8 cellular contexts compared by ENCODE assay signal in genomic region chr2:240433973-240434727, GRCh38. TPM values are rescaled to one million over a fixed set of nuclear protein-coding genes. Genes with fewer than 3 reads are reported as not detected.
DNase-seq lines count a peak whose midpoint lies in the region; ATAC-seq, FAIRE-seq and TF ChIP-seq lines count a peak whose summit lies in the region.

No MANE protein-coding gene starts in this region.

- peaks cover 3% of the 10 kb centered on the region for H3K36me3 Mint-ChIP-seq in astrocyte (ENCODE audit: low read depth, unreplicated experiment)

- H3K9ac ChIP-seq in astrocyte (ENCODE audit: low read length), result peak overlapping the region; percentile 84
- H3K9ac ChIP-seq in iPS-15b (ENCODE audit: low read depth, low read length), result no peak overlapping the region
- H3K9ac ChIP-seq in smooth muscle cell (ENCODE audit: low read depth), result peak overlapping the region; percentile 69

- H3K4me1 ChIP-seq in astrocyte (ENCODE audit: insufficient read depth, low read length) (peaks cover 36% of the 10 kb centered on the region), iPS-15b (ENCODE audit: control insufficient read depth, insufficient read depth, low read length) (no peaks in the 10 kb centered on the region), smooth muscle cell (ENCODE audit: low read depth) (peaks cover 16% of the 10 kb centered on the region)

- FAIRE-seq in astrocyte (lab: Jason Lieb, UNC), result peak; percentile 87

- H2AFZ ChIP-seq in astrocyte (ENCODE audit: low read depth, low read length) (peak overlapping the region; percentile 53), smooth muscle cell (ENCODE audit: low read depth) (no peak overlapping the region)

- peak overlapping the region; percentile 65 for H3K4me3 ChIP-seq in astrocyte (ENCODE audit: insufficient read depth, low read depth, low read length)
- peak overlapping the region; percentile 73 for H3K4me3 ChIP-seq in iPS-15b (ENCODE audit: low read depth, low read length)
- H3K4me3 ChIP-seq in smooth muscle cell, result peak overlapping the region; percentile 75

- H3K36me3 ChIP-seq in astrocyte (ENCODE audit: insufficient read depth, low read length) (no peaks in the 10 kb centered on the region), iPS-15b (ENCODE audit: control insufficient read depth, insufficient read depth, low read length) (no peaks in the 10 kb centered on the region), smooth muscle cell (ENCODE audit: low read depth) (no peaks in the 10 kb centered on the region)

- peaks cover 34% of the 10 kb centered on the region for H3K79me2 ChIP-seq in astrocyte (ENCODE audit: insufficient read depth, low read length)
- peaks cover 33% of the 10 kb centered on the region for H3K79me2 ChIP-seq in smooth muscle cell (ENCODE audit: low read depth)

- H4K20me1 ChIP-seq in astrocyte (ENCODE audit: insufficient read depth, low read length), result peaks cover 29% of the 10 kb centered on the region
- peaks cover 31% of the 10 kb centered on the region for H4K20me1 ChIP-seq in smooth muscle cell (ENCODE audit: low read depth)

- TF ChIP-seq CTCF in astrocyte (IDR thresholded peaks at IDR 0.05; ENCODE audit: insufficient read depth, low read depth, low read length) (no peak), smooth muscle cell (IDR thresholded peaks at IDR 0.05; ENCODE audit: borderline replicate concordance, insufficient read depth, poor library complexity, severe bottlenecking) (no peak)

- peaks cover 1% of the 10 kb centered on the region for H3K9me3 Mint-ChIP-seq in astrocyte (ENCODE audit: unreplicated experiment)

- DNase-seq in AG20443 (ENCODE audit: low spot score) (peak; percentile 93), LoVo (ENCODE audit: low spot score) (peak; percentile 32), astrocyte (ENCODE audit: low read depth) (peak; percentile 96), smooth muscle cell (lab: John Stamatoyannopoulos, UW; ENCODE audit: unreplicated experiment) (peak; percentile 40), NCI-H1436 treated with DMSO at 0.1 percent for 48 hours (lab: John Stamatoyannopoulos, UW) (no peak)

- ATAC-seq in HG02885 (IDR thresholded peaks at IDR 0.05; ENCODE audit: poor library complexity, unreplicated experiment), result no peak
- ATAC-seq in GM18861 (IDR thresholded peaks at IDR 0.05; ENCODE audit: unreplicated experiment), result no peak

- H3F3A ChIP-seq in smooth muscle cell (ENCODE audit: low read depth), result no peaks in the 10 kb centered on the region

- H3K4me2 ChIP-seq in astrocyte (ENCODE audit: low read length) (peak overlapping the region; percentile 93), smooth muscle cell (peak overlapping the region; percentile 97)

- H3K27ac ChIP-seq in astrocyte (ENCODE audit: low read depth, low read length) (peak overlapping the region; percentile 87), smooth muscle cell (ENCODE audit: low read depth) (peak overlapping the region; percentile 79)

- H3K4me1 Mint-ChIP-seq in astrocyte (ENCODE audit: low read depth, unreplicated experiment), result peaks cover 10% of the 10 kb centered on the region

- peak overlapping the region; percentile 91 for H3K4me3 Mint-ChIP-seq in astrocyte (ENCODE audit: unreplicated experiment)

- H3K9me3 ChIP-seq in astrocyte (ENCODE audit: insufficient read depth, low read depth, low read length) (no peaks in the 10 kb centered on the region), iPS-15b (ENCODE audit: control insufficient read depth, insufficient read depth, low read length) (no peaks in the 10 kb centered on the region), smooth muscle cell (replicated peaks; ENCODE audit: low read depth) (no peaks in the 10 kb centered on the region)

- WGBS in smooth muscle cell (ENCODE audit: low lambda C conversion rate), result 60% methylated on average over 13 of the region's 16 CpGs

- H3K27me3 Mint-ChIP-seq in astrocyte (ENCODE audit: low read depth, unreplicated experiment), result peaks cover 2% of the 10 kb centered on the region

- H3K27me3 ChIP-seq in astrocyte (ENCODE audit: insufficient read depth, low read length) (no peaks in the 10 kb centered on the region), iPS-15b (ENCODE audit: control insufficient read depth, insufficient read depth, low read length) (peaks cover 39% of the 10 kb centered on the region), smooth muscle cell (ENCODE audit: low read depth) (no peaks in the 10 kb centered on the region)

- H3K27ac Mint-ChIP-seq in astrocyte (ENCODE audit: unreplicated experiment), result peak overlapping the region; percentile 95

RNA-seq across cellular contexts. Expression of gene GPC1, which starts 1.3 kb away (rescaled TPM):
- total RNA-seq in astrocyte, result 252 and 299 TPM in 2 replicates
- 86.4 and 88.9 TPM in 2 replicates for total RNA-seq in smooth muscle cell
- polyA plus RNA-seq in smooth muscle cell, result 221 and 236 TPM in 2 replicates
